Comparison of ENCODE assay signal across 1 cellular context in the genomic region with DNA sequence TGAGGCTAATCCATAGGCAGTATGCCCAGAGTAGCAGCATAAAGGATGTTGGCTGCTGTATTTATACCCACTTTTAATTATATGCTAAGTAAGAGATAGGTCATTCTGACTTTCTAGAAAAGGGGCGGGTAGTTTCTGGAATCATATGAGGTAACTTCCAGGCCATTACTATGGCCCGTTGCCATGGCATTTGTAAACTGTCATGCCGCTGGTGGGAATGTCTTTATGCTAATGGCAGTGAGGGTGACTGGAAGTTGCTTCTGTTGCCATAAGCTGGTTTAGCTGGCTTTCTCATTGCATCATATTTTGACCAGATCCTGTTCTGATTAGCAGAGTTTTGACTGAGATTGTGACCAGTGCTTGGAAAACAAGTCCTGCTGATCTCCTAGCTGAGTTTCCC.
TF ChIP-seq lines count a peak whose summit lies in the region.

No MANE protein-coding gene starts in this region.

TF ChIP-seq in H1, 55 proteins besides CTCF, POLR2A, EP300 and RAD21:
- TF ChIP-seq ATF3 (IDR thresholded peaks at IDR 0.05; ENCODE audit: insufficient read depth, low read depth, low read length) (no peak), CHD2 (IDR thresholded peaks at IDR 0.05; ENCODE audit: low read length) (no peak), BCL11A (IDR thresholded peaks at IDR 0.05; ENCODE audit: low read depth in 2 of 2, low read length in 2 of 2) (no peak), SUZ12 (IDR thresholded peaks at IDR 0.05; ENCODE audit: low read length) (no peak), SIRT6 (IDR thresholded peaks at IDR 0.05; ENCODE audit: low read length) (no peak), JUND (IDR thresholded peaks at IDR 0.05; ENCODE audit: low read length) (no peak), GTF2F1 (IDR thresholded peaks at IDR 0.05; ENCODE audit: borderline replicate concordance, low read depth, low read length) (no peak), TAF7 (optimal IDR thresholded peaks at IDR 0.05; ENCODE audit: borderline replicate concordance, low read depth, low read length) (no peak), USF2 (IDR thresholded peaks at IDR 0.05; ENCODE audit: low read length) (no peak), E2F6 (IDR thresholded peaks at IDR 0.05) (no peak)
- TF ChIP-seq, protein P1, sequence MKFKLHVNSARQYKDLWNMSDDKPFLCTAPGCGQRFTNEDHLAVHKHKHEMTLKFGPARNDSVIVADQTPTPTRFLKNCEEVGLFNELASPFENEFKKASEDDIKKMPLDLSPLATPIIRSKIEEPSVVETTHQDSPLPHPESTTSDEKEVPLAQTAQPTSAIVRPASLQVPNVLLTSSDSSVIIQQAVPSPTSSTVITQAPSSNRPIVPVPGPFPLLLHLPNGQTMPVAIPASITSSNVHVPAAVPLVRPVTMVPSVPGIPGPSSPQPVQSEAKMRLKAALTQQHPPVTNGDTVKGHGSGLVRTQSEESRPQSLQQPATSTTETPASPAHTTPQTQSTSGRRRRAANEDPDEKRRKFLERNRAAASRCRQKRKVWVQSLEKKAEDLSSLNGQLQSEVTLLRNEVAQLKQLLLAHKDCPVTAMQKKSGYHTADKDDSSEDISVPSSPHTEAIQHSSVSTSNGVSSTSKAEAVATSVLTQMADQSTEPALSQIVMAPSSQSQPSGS (IDR thresholded peaks at IDR 0.05; ENCODE audit: low read length) = no peak
